10 cellular contexts compared by ENCODE assay signal in genomic region chr4:82293304-82293703, GRCh38.
A peak's percentile ranks its signal among the peaks of the same experiment; 100 is the strongest.
DNase-seq lines count a peak whose midpoint lies in the region; ATAC-seq lines count a peak whose summit lies in the region.
"Had no signal": no experiment of that assay in that cellular context is flagged by ENCODE, and none has a peak within 500 bp of the region (broad histone marks: within the 10 kb centered on the region; RNA-seq: fewer than 3 reads in every experiment).

No MANE protein-coding gene starts in this region.

- H3K27me3 Mint-ChIP-seq in activated T-helper 17 cell treated with anti-CD3 and anti-CD28 coated beads, Interleukin-2, amount 50 U/mL, for 72 hours, result no peaks in the 10 kb centered on the region

- no peak overlapping the region for H3K4me3 Mint-ChIP-seq in activated T-helper 17 cell treated with anti-CD3 and anti-CD28 coated beads, Interleukin-2, amount 50 U/mL, for 72 hours

- H3K9me3 Mint-ChIP-seq in activated T-helper 17 cell treated with anti-CD3 and anti-CD28 coated beads, Interleukin-2, amount 50 U/mL, for 72 hours, result no peaks in the 10 kb centered on the region

- peak; percentile 100 for ATAC-seq in GM18502 (IDR thresholded peaks at IDR 0.05; ENCODE audit: poor library complexity, unreplicated experiment)
- ATAC-seq in GM21447 (IDR thresholded peaks at IDR 0.05; ENCODE audit: unreplicated experiment), result peak; percentile 100
- ATAC-seq in HG03469 (IDR thresholded peaks at IDR 0.05; ENCODE audit: unreplicated experiment), result peak; percentile 99
- ATAC-seq in activated T-helper 17 cell treated with anti-CD3 and anti-CD28 coated beads, Interleukin-2, amount 50 U/mL, for 72 hours (replicated peaks), result peak; percentile 96
- ATAC-seq: esophagus mucosa had no signal

- H3K36me3 Mint-ChIP-seq in activated T-helper 17 cell treated with anti-CD3 and anti-CD28 coated beads, Interleukin-2, amount 50 U/mL, for 72 hours (ENCODE audit: low read depth), result no peaks in the 10 kb centered on the region

- intact Hi-C loops in posterior vena cava (cut with DNase I), result no loop called here

- H3K4me1 Mint-ChIP-seq in activated T-helper 17 cell treated with anti-CD3 and anti-CD28 coated beads, Interleukin-2, amount 50 U/mL, for 72 hours, result peaks cover 8% of the 10 kb centered on the region

- no peak for DNase-seq in DMS153 (lab: John Stamatoyannopoulos, UW)
- no peak for DNase-seq in posterior vena cava (ENCODE audit: low spot score)
- no peak for DNase-seq in cerebellar nuclear complex (lab: John Stamatoyannopoulos, UW)
- DNase-seq in medulla oblongata (ENCODE audit: extremely low spot score), result no peak
- DNase-seq: GM23248 had no signal

- H3K27ac Mint-ChIP-seq in activated T-helper 17 cell treated with anti-CD3 and anti-CD28 coated beads, Interleukin-2, amount 50 U/mL, for 72 hours, result peak overlapping the region; percentile 16
